ENCODE assay signal across 28 cellular contexts in genomic region chr10:75895259-75895658, GRCh38.
"Had no signal": no experiment of that assay in that cellular context is flagged by ENCODE, and none has a peak within 500 bp of the region (broad histone marks: within the 10 kb centered on the region; RNA-seq: fewer than 3 reads in every experiment).

No MANE protein-coding gene starts in this region.

- H3K27ac ChIP-seq: colonic mucosa, coronary artery, dorsolateral prefrontal cortex, epithelial cell of prostate, esophagus muscularis mucosa, esophagus squamous epithelium, foreskin keratinocyte, gastrocnemius medialis, gastroesophageal sphincter, heart left ventricle, heart right ventricle had no signal

- H3K4me3 ChIP-seq: colonic mucosa, coronary artery, dorsolateral prefrontal cortex, esophagus muscularis mucosa, esophagus squamous epithelium, gastrocnemius medialis, gastroesophageal sphincter, heart left ventricle, heart right ventricle had no signal

- H3K27me3 ChIP-seq: colonic mucosa, esophagus muscularis mucosa, esophagus squamous epithelium, foreskin keratinocyte, gastroesophageal sphincter, heart left ventricle, heart right ventricle had no signal

- DNase-seq: colonic mucosa; cortex of kidney; dermis blood vessel endothelial cell; dorsolateral prefrontal cortex; effector CD4-positive, alpha-beta T cell; effector CD8-positive, alpha-beta T cell; effector memory CD4-positive, alpha-beta T cell; effector memory CD8-positive, alpha-beta T cell; endodermal cell; erythroblast; esophagus squamous epithelium; foreskin fibroblast; foreskin keratinocyte; foreskin melanocyte; gastrocnemius medialis; glutamatergic neuron; head of caudate nucleus; heart left ventricle; heart right ventricle had no signal

- H3K4me1 ChIP-seq: colonic mucosa, esophagus muscularis mucosa, esophagus squamous epithelium, foreskin keratinocyte, gastrocnemius medialis, gastroesophageal sphincter, heart left ventricle, heart right ventricle had no signal

- H3K36me3 ChIP-seq: colonic mucosa, esophagus muscularis mucosa, esophagus squamous epithelium, gastrocnemius medialis, gastroesophageal sphincter, heart left ventricle, heart right ventricle had no signal

- ATAC-seq: effector memory CD8-positive, alpha-beta T cell; esophagus mucosa; foreskin keratinocyte; gastrocnemius medialis; gastroesophageal sphincter; heart left ventricle; heart right ventricle had no signal

- H3K9me3 ChIP-seq: colonic mucosa, esophagus muscularis mucosa, esophagus squamous epithelium, gastrocnemius medialis, gastroesophageal sphincter, heart left ventricle, heart right ventricle had no signal

- FAIRE-seq: colon, endometrium, endothelial cell of umbilical vein, frontal cortex had no signal
